ENCODE assay signal across 8 cellular contexts in genomic region chrX:120514236-120514635, GRCh38. TPM values are rescaled to one million over a fixed set of nuclear protein-coding genes. Genes with fewer than 3 reads are reported as not detected.
DNase-seq lines count a peak whose midpoint lies in the region; ATAC-seq and TF ChIP-seq lines count a peak whose summit lies in the region.

No MANE protein-coding gene starts in this region.

- H3K9me3 ChIP-seq in hepatocyte (ENCODE audit: low read depth): no peaks in the 10 kb centered on the region

- H3K9me2 ChIP-seq in hepatocyte (replicated peaks; ENCODE audit: insufficient read depth): no peaks in the 10 kb centered on the region

- no peak overlapping the region for H3K4me3 ChIP-seq in hepatocyte

- H2AFZ ChIP-seq in hepatocyte: no peak overlapping the region

- WGBS in hepatocyte (ENCODE audit: low lambda C conversion rate, missing lambda C conversion rate): 47% methylated on average over 1 of the region's 1 CpG

- TF ChIP-seq CTCF in GM20000 (IDR thresholded peaks at IDR 0.05; ENCODE audit: extremely low read depth, missing control alignments) (no peak), hepatocyte (IDR thresholded peaks at IDR 0.05; ENCODE audit: poor library complexity) (peak; percentile 39)

- no peaks in the 10 kb centered on the region for H3K27me3 ChIP-seq in hepatocyte

- H3K27ac ChIP-seq in hepatocyte: no peak overlapping the region

- no peak for ATAC-seq in GM19351 (IDR thresholded peaks at IDR 0.05; ENCODE audit: unreplicated experiment)
- no peak for ATAC-seq in GM18520 (IDR thresholded peaks at IDR 0.05; ENCODE audit: unreplicated experiment)
- ATAC-seq in GM18517 (IDR thresholded peaks at IDR 0.05; ENCODE audit: unreplicated experiment): no peak

- no peaks in the 10 kb centered on the region for H3K4me1 ChIP-seq in hepatocyte (ENCODE audit: insufficient read depth)

- H4K20me1 ChIP-seq in hepatocyte (ENCODE audit: insufficient read depth, poor library complexity, severe bottlenecking): no peaks in the 10 kb centered on the region

- peak; percentile 5 for DNase-seq in AG20443 (ENCODE audit: low spot score)
- peak; percentile 5 for DNase-seq in GM20000 (ENCODE audit: low spot score)
- peak; percentile 22 for DNase-seq in RPMI7951 (ENCODE audit: low read depth)
- peak; percentile 24 for DNase-seq in hepatocyte (ENCODE audit: low spot score)
- no peak for DNase-seq in NCI-H1105 (lab: John Stamatoyannopoulos, UW)

- H3K36me3 ChIP-seq in hepatocyte (replicated peaks; ENCODE audit: insufficient read depth, low read depth): no peaks in the 10 kb centered on the region

- H3K79me2 ChIP-seq in hepatocyte: no peaks in the 10 kb centered on the region

- no peak overlapping the region for H3K4me2 ChIP-seq in hepatocyte

RNA-seq across cellular contexts. Expression of gene LAMP2, which starts 45.1 kb away (rescaled TPM):
- 118 and 142 TPM in 2 replicates for total RNA-seq in RPMI7951 (2014; rRNA removed; shearing (Covaris generic))
- total RNA-seq in hepatocyte: 223 and 228 TPM in 2 replicates
- polyA plus RNA-seq in hepatocyte: 163 and 175 TPM in 2 replicates

RNA-seq across cellular contexts. Expression of gene CUL4B, which starts 46.5 kb away (rescaled TPM):
- 29.1 and 39.4 TPM in 2 replicates for total RNA-seq in RPMI7951 (2014; rRNA removed; shearing (Covaris generic))
- total RNA-seq in hepatocyte: 46.4 and 50.5 TPM in 2 replicates
- 15.5 and 16.9 TPM in 2 replicates for polyA plus RNA-seq in hepatocyte
